20 cellular contexts compared by ENCODE assay signal in the genomic region with DNA sequence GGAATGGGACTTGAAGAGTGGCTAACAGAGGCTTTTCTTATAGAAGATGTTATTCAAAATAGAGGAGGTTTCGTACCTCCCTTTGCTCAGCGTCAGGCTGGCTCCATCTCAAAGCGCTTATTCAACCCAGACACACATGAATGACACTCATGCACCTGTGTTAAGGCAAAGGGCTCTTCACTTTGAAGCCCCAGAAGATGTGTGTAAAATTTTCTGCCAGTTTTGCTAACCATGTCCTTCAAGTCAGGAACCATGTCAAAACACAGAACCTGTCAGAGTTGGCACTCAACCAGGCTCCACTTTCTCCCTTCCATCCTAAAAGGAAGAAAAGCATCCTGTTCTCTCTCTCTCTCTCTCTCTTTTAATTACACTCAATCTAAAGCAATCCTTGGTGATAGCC.
DNase-seq lines count a peak whose midpoint lies in the region; ATAC-seq and TF ChIP-seq lines count a peak whose summit lies in the region.
"Had no signal": no experiment of that assay in that cellular context is flagged by ENCODE, and none has a peak within 500 bp of the region (broad histone marks: within the 10 kb centered on the region; RNA-seq: fewer than 3 reads in every experiment).

No MANE protein-coding gene starts in this region.

- POLR2A ChIA-PET in Caco-2 (lab: Charles Lee), result no interaction called here

- CTCF ChIA-PET in Caco-2 (lab: Charles Lee), result interaction anchor here (1.4 kb wide), 1 partner anchor 282 kb away, joined by 3 read pairs; no protein-coding TSS in a partner anchor

- no peak for TF ChIP-seq POLR2A in breast epithelium (IDR thresholded peaks at IDR 0.05)

- no peaks in the 10 kb centered on the region for H3K9me3 ChIP-seq in Caco-2
- H3K9me3 ChIP-seq in breast epithelium, result no peaks in the 10 kb centered on the region

- ATAC-seq in HG02970 (IDR thresholded peaks at IDR 0.05; ENCODE audit: low FRiP score, unreplicated experiment), result no peak
- no peak for ATAC-seq in GM21576 (IDR thresholded peaks at IDR 0.05; ENCODE audit: unreplicated experiment)
- ATAC-seq: GM12878, HCT116, T-helper 17 cell had no signal

- peak overlapping the region; percentile 71 for H3K27ac Mint-ChIP-seq in mesothelial cell of epicardium
- no peak overlapping the region for H3K27ac Mint-ChIP-seq in Caco-2 (ENCODE audit: unreplicated experiment)
- H3K27ac Mint-ChIP-seq: B cell, T-helper 17 cell had no signal

- H3K36me3 Mint-ChIP-seq in mesothelial cell of epicardium (peaks cover 4% of the 10 kb centered on the region), Caco-2 (ENCODE audit: insufficient read depth, unreplicated experiment) (no peaks in the 10 kb centered on the region)

- TF ChIP-seq CTCF in mesothelial cell of epicardium (IDR thresholded peaks at IDR 0.05; ENCODE audit: unreplicated experiment) (no peak), Caco-2 (IDR thresholded peaks at IDR 0.05; ENCODE audit: insufficient read depth in 1 of 2, low read depth in 1 of 2, low read length in 1 of 2, severe bottlenecking in 1 of 2, unreplicated experiment in 1 of 2) (no peak), breast epithelium (IDR thresholded peaks at IDR 0.05) (no peak)

- BruUV-seq in Caco-2 (replicated peaks; lab: Mats Ljungman, UMichigan), result no TSS peak

- H3K27me3 ChIP-seq in Caco-2 (replicated peaks; ENCODE audit: control insufficient read depth, insufficient read depth, low read length) (no peaks in the 10 kb centered on the region; the same call in 1 of the 2 replicates), breast epithelium (no peaks in the 10 kb centered on the region)

- no peak overlapping the region for H3K4me3 ChIP-seq in Caco-2 (ENCODE audit: low read depth, low read length)
- no peak overlapping the region for H3K4me3 ChIP-seq in breast epithelium
- H3K4me3 ChIP-seq: GM12878, GM23248, SK-N-MC had no signal

- intact Hi-C loops in Caco-2 (cut with micrococcal nuclease; ENCODE audit: unreplicated experiment) (no loop called here), breast epithelium (cut with DNase I; ENCODE audit: low total_unique reads) (no loop called here)

- H3K4me1 ChIP-seq in Caco-2, result no peaks in the 10 kb centered on the region
- no peaks in the 10 kb centered on the region for H3K4me1 ChIP-seq in breast epithelium

- H3K27me3 Mint-ChIP-seq in mesothelial cell of epicardium (ENCODE audit: low read depth) (no peaks in the 10 kb centered on the region), Caco-2 (ENCODE audit: insufficient read depth, unreplicated experiment) (peaks cover 27% of the 10 kb centered on the region)

- H3K4me3 Mint-ChIP-seq in mesothelial cell of epicardium, result no peak overlapping the region
- H3K4me3 Mint-ChIP-seq in Caco-2 (ENCODE audit: unreplicated experiment), result no peak overlapping the region
- H3K4me3 Mint-ChIP-seq: B cell, T-helper 17 cell had no signal

- H3K27ac ChIP-seq in breast epithelium, result no peak overlapping the region
- H3K27ac ChIP-seq: GM23248, SK-N-MC had no signal

- H3K36me3 ChIP-seq in Caco-2 (ENCODE audit: control insufficient read depth, insufficient read depth, low read length), result no peaks in the 10 kb centered on the region
- no peaks in the 10 kb centered on the region for H3K36me3 ChIP-seq in breast epithelium

- peak; percentile 84 for DNase-seq in DMS79 (lab: John Stamatoyannopoulos, UW)
- peak; percentile 45 for DNase-seq in NCI-H128 (lab: John Stamatoyannopoulos, UW; ENCODE audit: unreplicated experiment)
- DNase-seq in NCI-H345 treated with DMSO at 0.1 percent for 48 hours (lab: John Stamatoyannopoulos, UW; ENCODE audit: unreplicated experiment), result peak; percentile 40
- DNase-seq in mesothelial cell of epicardium (ENCODE audit: low spot score in 2 of 2, unreplicated experiment in 2 of 2), result no peak
- no peak for DNase-seq in Caco-2
- no peak for DNase-seq in breast epithelium (ENCODE audit: low spot score in 2 of 2)
- DNase-seq: NCI-H1694 treated with DMSO at 0.1 percent for 48 hours, NCI-H524, NCI-H82, OCI-M1, SHP77, SW 1271, T-helper 17 cell had no signal

- H3K9me3 Mint-ChIP-seq in mesothelial cell of epicardium, result no peaks in the 10 kb centered on the region
- no peaks in the 10 kb centered on the region for H3K9me3 Mint-ChIP-seq in Caco-2 (ENCODE audit: unreplicated experiment)

- H3K4me1 Mint-ChIP-seq in mesothelial cell of epicardium (peaks cover 64% of the 10 kb centered on the region), Caco-2 (ENCODE audit: low read depth, unreplicated experiment) (no peaks in the 10 kb centered on the region)
- H3K4me1 Mint-ChIP-seq: B cell, T-helper 17 cell had no signal

Comparison
In these comparisons a context has a peak if more than half of its experiments do, and no peak if none do; other contexts are left out.
1. DNase-seq: peak in DMS79 (single experiment), NCI-H128 (single experiment) and NCI-H345 treated with DMSO at 0.1 percent for 48 hours (single experiment); none in mesothelial cell of epicardium (0 of 2), Caco-2 (0 of 2) and breast epithelium (0 of 2).